Comparison of ENCODE assay signal across 8 cellular contexts in genomic region chr15:73127302-73127936, GRCh38.
DNase-seq lines count a peak whose midpoint lies in the region; ATAC-seq and TF ChIP-seq lines count a peak whose summit lies in the region.

No MANE protein-coding gene starts in this region.

- DNase-seq in NCI-H510A treated with DMSO at 0.1 percent for 48 hours (lab: John Stamatoyannopoulos, UW) (peak; percentile 0), NCI-H510A (lab: John Stamatoyannopoulos, UW) (no peak), H4 (ENCODE audit: low spot score) (peak; percentile 30), PC-9 (no peak), choroid plexus epithelial cell (ENCODE audit: low read depth) (peak; percentile 57), mucosa of descending colon (peak in 1 of 3 donors; percentile 46)

- H3K4me3 ChIP-seq in PC-9 (no peak overlapping the region), choroid plexus epithelial cell (ENCODE audit: low read depth, low read length) (no peak overlapping the region), mucosa of descending colon (no peak overlapping the region)

- H4K20me1 ChIP-seq in PC-9 (ENCODE audit: insufficient read depth), result no peaks in the 10 kb centered on the region

- intact Hi-C loops in PC-9 (cut with micrococcal nuclease; ENCODE audit: unreplicated experiment) (no loop called here), mucosa of descending colon (cut with DNase I, micrococcal nuclease) (no loop called here)

- no peak overlapping the region for H3K27ac ChIP-seq in PC-9

- TF ChIP-seq CTCF in PC-9 (conservative IDR thresholded peaks at IDR 0.05) (peak; percentile 78), choroid plexus epithelial cell (conservative IDR thresholded peaks at IDR 0.05; ENCODE audit: low read depth, low read length) (peak; percentile 95), mucosa of descending colon (IDR thresholded peaks at IDR 0.05) (peak; percentile 63)

- no peaks in the 10 kb centered on the region for H3K27me3 ChIP-seq in PC-9 (ENCODE audit: insufficient read depth, low read depth)

- H3K9me3 ChIP-seq in PC-9 (ENCODE audit: insufficient read depth, low read depth) (no peaks in the 10 kb centered on the region), mucosa of descending colon (no peaks in the 10 kb centered on the region)

- no peaks in the 10 kb centered on the region for H3K79me2 ChIP-seq in PC-9 (ENCODE audit: low read depth)

- H3F3A ChIP-seq in PC-9 (ENCODE audit: insufficient read depth, low read depth), result no peaks in the 10 kb centered on the region

- no peak overlapping the region for H2AFZ ChIP-seq in PC-9

- peak; percentile 67 for ATAC-seq in mucosa of descending colon
- ATAC-seq in GM19397 (IDR thresholded peaks at IDR 0.05; ENCODE audit: unreplicated experiment), result no peak
- no peak for ATAC-seq in HG03159 (IDR thresholded peaks at IDR 0.05; ENCODE audit: unreplicated experiment)

- BruUV-seq in PC-9 (replicated peaks; lab: Mats Ljungman, UMichigan), result no TSS peak

- no peaks in the 10 kb centered on the region for H3K36me3 ChIP-seq in PC-9 (ENCODE audit: low read depth)
- H3K36me3 ChIP-seq in mucosa of descending colon (ENCODE audit: low read depth), result no peaks in the 10 kb centered on the region

- CTCF ChIA-PET in PC-9 (lab: Charles Lee), result no interaction called here

- H3K4me1 ChIP-seq in PC-9 (replicated peaks; ENCODE audit: insufficient read depth), result no peaks in the 10 kb centered on the region
- no peaks in the 10 kb centered on the region for H3K4me1 ChIP-seq in mucosa of descending colon (ENCODE audit: low read depth)

- H3K9me2 ChIP-seq in PC-9 (ENCODE audit: insufficient read depth), result peaks cover 4% of the 10 kb centered on the region

- POLR2A ChIA-PET in PC-9 (lab: Charles Lee; ENCODE audit: unreplicated experiment), result no interaction called here

- no peak overlapping the region for H3K4me2 ChIP-seq in PC-9

Comparison
In these comparisons a context has a peak if more than half of its experiments do, and no peak if none do; other contexts are left out.
1. DNase-seq: peak in NCI-H510A treated with DMSO at 0.1 percent for 48 hours (single experiment), H4 (single experiment) and choroid plexus epithelial cell (single experiment); none in NCI-H510A (single experiment) and PC-9 (0 of 2).
2. Peak in every context shown above with its lines, with median percentiles within 50 percentile points of each other: CTCF ChIP-seq.